In the genomic region with DNA sequence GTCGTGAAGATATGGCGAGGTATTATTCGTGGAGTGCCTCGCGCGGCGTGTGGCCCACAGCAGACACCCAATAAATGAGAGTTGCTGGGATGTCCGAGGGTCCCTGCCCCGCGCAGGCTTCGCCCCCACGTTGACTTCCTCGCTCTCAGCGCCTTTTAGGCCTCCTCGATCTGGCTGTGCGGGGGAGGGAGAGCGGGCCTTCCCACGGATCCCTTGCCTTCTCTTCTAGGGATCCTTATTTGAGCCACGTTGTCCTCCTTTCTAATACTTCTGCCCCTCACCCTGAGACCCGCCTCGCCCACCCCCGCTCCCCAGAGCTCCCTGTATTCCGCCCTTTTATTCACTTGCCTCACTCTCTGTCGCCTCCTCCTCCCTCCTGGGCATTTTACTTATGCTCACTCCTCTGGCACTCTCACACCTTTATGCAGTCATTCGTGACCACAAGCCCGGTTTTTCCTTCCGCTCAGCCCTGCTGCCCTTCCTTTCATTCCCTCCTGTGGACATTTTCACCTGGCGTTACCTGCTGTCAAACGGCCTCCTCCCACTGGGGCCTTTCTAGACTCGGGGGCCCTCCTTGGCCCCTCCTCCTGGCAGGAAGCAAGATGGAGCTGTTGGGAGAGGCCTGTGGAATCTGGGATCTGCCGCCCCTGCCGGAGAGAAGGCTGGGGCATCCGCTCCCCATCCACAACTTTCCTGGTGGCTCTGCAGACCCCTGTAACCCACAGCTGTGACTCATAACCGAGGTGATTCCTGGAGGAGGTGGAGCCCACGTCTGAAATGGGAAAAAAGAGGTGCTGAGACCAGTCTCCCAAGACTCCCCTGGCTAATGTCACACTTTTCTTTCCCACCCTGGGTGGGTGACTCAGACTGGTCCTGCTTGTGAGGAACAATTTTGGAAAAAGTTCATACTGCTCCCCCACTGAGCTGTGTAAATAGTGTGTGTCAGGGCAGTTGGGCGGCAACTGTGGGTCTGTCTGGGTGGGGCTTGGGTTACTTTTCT, we compare ENCODE assay signal across 8 cellular contexts. TPM values are rescaled to one million over a fixed set of nuclear protein-coding genes. Genes with fewer than 3 reads are reported as not detected.
A peak's percentile ranks its signal among the peaks of the same experiment; 100 is the strongest.
DNase-seq lines count a peak whose midpoint lies in the region; ATAC-seq, FAIRE-seq and TF ChIP-seq lines count a peak whose summit lies in the region.

No MANE protein-coding gene starts in this region.

- H3K36me3 ChIP-seq in ACC112 (ENCODE audit: insufficient read depth, low read length): no peaks in the 10 kb centered on the region
- H3K36me3 ChIP-seq in PC-9 (ENCODE audit: low read depth): peaks cover 31% of the 10 kb centered on the region
- peaks cover 8% of the 10 kb centered on the region for H3K36me3 ChIP-seq in astrocyte (ENCODE audit: insufficient read depth, low read length)
- no peaks in the 10 kb centered on the region for H3K36me3 ChIP-seq in prostate gland

- H3K9me3 ChIP-seq in PC-9 (ENCODE audit: insufficient read depth, low read depth) (no peaks in the 10 kb centered on the region), astrocyte (ENCODE audit: insufficient read depth, low read depth, low read length) (no peaks in the 10 kb centered on the region), prostate gland (no peaks in the 10 kb centered on the region)

- H3K27me3 Mint-ChIP-seq in astrocyte (ENCODE audit: low read depth, unreplicated experiment): no peaks in the 10 kb centered on the region

- peaks cover 35% of the 10 kb centered on the region; the same call in 1 of the 2 replicates for H3F3A ChIP-seq in PC-9 (ENCODE audit: insufficient read depth, low read depth)

- 1% methylated on average over 36 of the region's 36 CpGs for WGBS in prostate gland

- peaks cover 13% of the 10 kb centered on the region for H3K36me3 Mint-ChIP-seq in astrocyte (ENCODE audit: low read depth, unreplicated experiment)

- DNase-seq in GM12864 (ENCODE audit: low read depth) (no peak), PC-9 (peak; percentile 80 to 88), astrocyte (ENCODE audit: low read depth) (peak; percentile 86), hepatic stellate cell (ENCODE audit: low spot score) (peak; percentile 71), prostate gland (ENCODE audit: low spot score) (peak; percentile 62)

- no peak for FAIRE-seq in astrocyte (lab: Jason Lieb, UNC)

- peak; percentile 38 for TF ChIP-seq POLR2A in prostate gland (IDR thresholded peaks at IDR 0.05)

- H3K4me1 Mint-ChIP-seq in astrocyte (ENCODE audit: low read depth, unreplicated experiment): peaks cover 28% of the 10 kb centered on the region

- CTCF ChIA-PET in PC-9 (lab: Charles Lee): interaction anchor here (0.6 to 1.9 kb wide), 2 partner anchors 100 to 112 kb away, joined by 6 to 12 read pairs; no protein-coding TSS in a partner anchor

- H3K4me1 ChIP-seq in ACC112 (ENCODE audit: control insufficient read depth, insufficient read depth, low read length, unreplicated experiment) (peaks cover 30% of the 10 kb centered on the region), PC-9 (replicated peaks; ENCODE audit: insufficient read depth) (peaks cover 45% of the 10 kb centered on the region), astrocyte (ENCODE audit: insufficient read depth, low read length) (peaks cover 32% of the 10 kb centered on the region), prostate gland (replicated peaks) (no peaks in the 10 kb centered on the region)

- POLR2A ChIA-PET in PC-9 (lab: Charles Lee; ENCODE audit: unreplicated experiment): interaction anchor here (0.5 to 3.8 kb wide), 21 partner anchors 9 to 1212 kb away, joined by 3 to 57 read pairs (median 4); a partner anchor contains a TSS

- intact Hi-C loops in PC-9 (cut with micrococcal nuclease; ENCODE audit: unreplicated experiment): loop anchor here (1.0 to 2.0 kb wide), 4 partner anchors 42 to 113 kb away; no protein-coding TSS in a partner anchor
- intact Hi-C loops in prostate gland (cut with DNase I): no loop called here

- H3K4me3 ChIP-seq in ACC112 (ENCODE audit: low read depth, low read length) (peak overlapping the region; percentile 96), GM12864 (ENCODE audit: low read depth, low read length) (peak overlapping the region; percentile 81), PC-9 (peak overlapping the region; percentile 70), astrocyte (ENCODE audit: insufficient read depth, low read depth, low read length) (peak overlapping the region; percentile 92), prostate gland (peak overlapping the region; percentile 93 to 98)

- H3K9me2 ChIP-seq in PC-9 (ENCODE audit: insufficient read depth): no peaks in the 10 kb centered on the region

- H3K79me2 ChIP-seq in ACC112 (ENCODE audit: control insufficient read depth, insufficient read depth, low read length, unreplicated experiment) (peaks cover 59% of the 10 kb centered on the region), PC-9 (ENCODE audit: low read depth) (peaks cover 59% of the 10 kb centered on the region), astrocyte (ENCODE audit: insufficient read depth, low read length) (peaks cover 60% of the 10 kb centered on the region)

- no peaks in the 10 kb centered on the region for H3K9me3 Mint-ChIP-seq in astrocyte (ENCODE audit: unreplicated experiment)

- TF ChIP-seq CTCF in GM12864 (IDR thresholded peaks at IDR 0.05; ENCODE audit: low read depth, low read length, missing control alignments) (no peak), PC-9 (conservative IDR thresholded peaks at IDR 0.05) (peak; percentile 34; the same call in 1 of the 2 replicates), astrocyte (IDR thresholded peaks at IDR 0.05; ENCODE audit: insufficient read depth, low read depth, low read length) (peak; percentile 34), prostate gland (IDR thresholded peaks at IDR 0.05) (peak in 3 of 4 experiments; percentile 17 to 46 (median 17))

- H3K27me3 ChIP-seq in ACC112 (ENCODE audit: insufficient read depth, low read length) (no peaks in the 10 kb centered on the region), PC-9 (ENCODE audit: insufficient read depth, low read depth) (no peaks in the 10 kb centered on the region), astrocyte (ENCODE audit: insufficient read depth, low read length) (no peaks in the 10 kb centered on the region), prostate gland (replicated peaks; ENCODE audit: insufficient read depth) (no peaks in the 10 kb centered on the region)

- ATAC-seq in HG03175 (IDR thresholded peaks at IDR 0.05; ENCODE audit: unreplicated experiment) (no peak), GM21737 (IDR thresholded peaks at IDR 0.05; ENCODE audit: unreplicated experiment) (no peak)

- H3K9ac ChIP-seq in astrocyte (ENCODE audit: low read length): peak overlapping the region; percentile 95

- BruUV-seq in PC-9 (replicated peaks; lab: Mats Ljungman, UMichigan): TSS peak; percentile 79

- H2AFZ ChIP-seq in ACC112 (ENCODE audit: low read length, unreplicated experiment) (no peak overlapping the region), PC-9 (no peak overlapping the region), astrocyte (ENCODE audit: low read depth, low read length) (no peak overlapping the region)

- H3K4me2 ChIP-seq in PC-9 (peak overlapping the region; percentile 89), astrocyte (ENCODE audit: low read length) (peak overlapping the region; percentile 88)

- peaks cover 44% of the 10 kb centered on the region for H4K20me1 ChIP-seq in PC-9 (ENCODE audit: insufficient read depth)
- peaks cover 58% of the 10 kb centered on the region for H4K20me1 ChIP-seq in astrocyte (ENCODE audit: insufficient read depth, low read length)

- peak overlapping the region; percentile 94 for H3K27ac Mint-ChIP-seq in astrocyte (ENCODE audit: unreplicated experiment)

- H3K4me3 Mint-ChIP-seq in astrocyte (ENCODE audit: unreplicated experiment): peak overlapping the region; percentile 100

- H3K27ac ChIP-seq in ACC112 (ENCODE audit: low read depth, low read length): peak overlapping the region; percentile 91
- H3K27ac ChIP-seq in PC-9: peak overlapping the region; percentile 79
- peak overlapping the region; percentile 89 for H3K27ac ChIP-seq in astrocyte (ENCODE audit: low read depth, low read length)
- peak overlapping the region; percentile 95 to 98 for H3K27ac ChIP-seq in prostate gland

RNA-seq across cellular contexts. Expression of a gene that starts 1.0 kb away (rescaled TPM):
- 208 and 225 TPM in 2 replicates for total RNA-seq in PC-9 (2021)
- total RNA-seq in astrocyte: 469 and 474 TPM in 2 replicates
- 100 to 1,000 TPM in 1 of 2 donors, 10 to 100 TPM in 1; 97.2 to 285 TPM for total RNA-seq in prostate gland
